In the genomic region with DNA sequence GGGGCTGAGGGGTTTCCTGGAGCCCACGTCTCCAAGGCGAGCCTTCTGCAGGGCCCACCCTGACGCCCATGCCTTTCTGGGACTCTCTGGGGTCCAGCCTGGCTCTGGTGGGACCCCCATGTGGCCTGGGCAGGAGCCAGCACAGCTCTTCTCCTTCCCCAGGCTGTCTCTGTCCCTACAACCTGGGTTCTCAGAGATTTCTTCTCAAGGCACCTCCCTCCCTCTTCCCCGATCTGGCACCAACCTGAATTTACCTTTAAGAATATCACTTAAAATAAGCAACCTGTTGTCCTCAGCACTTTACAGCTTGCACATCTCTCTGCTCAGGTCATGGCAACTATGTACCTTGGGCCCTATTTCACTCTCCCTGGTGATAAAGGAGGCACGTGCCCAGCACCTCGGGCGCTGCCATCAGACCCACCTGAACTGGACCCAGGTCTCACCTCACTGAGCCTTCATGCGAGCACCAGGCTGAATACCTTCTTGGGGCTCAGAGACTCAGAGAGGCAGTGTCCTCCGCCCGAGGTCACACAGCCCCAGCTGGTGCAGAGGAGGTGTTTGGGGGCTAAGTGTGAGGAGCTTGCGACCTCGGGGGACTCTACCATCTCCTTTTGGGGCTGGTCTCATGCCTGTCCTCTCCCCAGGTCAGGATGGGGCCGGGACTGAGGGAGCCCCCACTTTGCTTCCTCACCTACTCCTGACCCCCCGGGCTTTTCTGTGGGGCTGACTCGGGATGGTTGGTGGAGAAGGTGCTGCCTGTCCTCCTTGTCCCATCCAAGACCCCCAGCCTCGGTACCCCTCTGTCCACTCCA, we compare ENCODE assay signal across 16 cellular contexts.
DNase-seq lines count a peak whose midpoint lies in the region; ATAC-seq, FAIRE-seq and TF ChIP-seq lines count a peak whose summit lies in the region.
"Had no signal": no experiment of that assay in that cellular context is flagged by ENCODE, and none has a peak within 500 bp of the region (broad histone marks: within the 10 kb centered on the region; RNA-seq: fewer than 3 reads in every experiment).

No MANE protein-coding gene starts in this region.

- no peak for TF ChIP-seq POLR2A in esophagus muscularis mucosa (IDR thresholded peaks at IDR 0.05; ENCODE audit: low read depth)
- no peak for TF ChIP-seq POLR2A in stomach (IDR thresholded peaks at IDR 0.05)
- TF ChIP-seq POLR2A in GM12892 (IDR thresholded peaks at IDR 0.05; ENCODE audit: low read depth, low read length): no peak

- H3K4me1 ChIP-seq in esophagus muscularis mucosa (peaks cover 19 to 53% (median 32%) of the 10 kb centered on the region in 4 donors), mucosa of descending colon (ENCODE audit: low read depth) (peaks cover 6% of the 10 kb centered on the region), stomach (peaks cover 7 to 46% (median 44%) of the 10 kb centered on the region in 4 donors)

- TF ChIP-seq EP300 in esophagus muscularis mucosa (IDR thresholded peaks at IDR 0.05) (no peak), stomach (IDR thresholded peaks at IDR 0.05) (no peak)

- no peaks in the 10 kb centered on the region for H3K36me3 Mint-ChIP-seq in activated CD8-positive, alpha-beta memory T cell treated with anti-CD3 and anti-CD28 coated beads, Interleukin-2, amount 10 ng/mL, durations not matched to agents 7 days and 5 days
- H3K36me3 Mint-ChIP-seq: natural killer cell treated with Interleukin-12 subunit alpha and Interleukin-12 subunit beta and Interleukin-15 and Interleukin-18, amount 100 ng/mL, for 72 hours had no signal

- DNase-seq in SK-N-MC (ENCODE audit: low read depth, low spot score) (no peak), esophagus muscularis mucosa (ENCODE audit: extremely low spot score) (no peak), mucosa of descending colon (peak in 2 of 3 donors; percentile 14 to 29), stomach (no peak), HPDE6-E6E7 (ENCODE audit: extremely low spot score) (no peak), GM12892 (ENCODE audit: insufficient read length) (no peak)
- DNase-seq in stimulated activated naive CD8-positive, alpha-beta T cell treated with anti-CD3 and anti-CD28 coated beads, Interleukin-15, Interleukin-2, amounts not matched to agents 100 U/mL and 50 U/mL, for 24 hours: no peak
- DNase-seq in activated CD8-positive, alpha-beta memory T cell treated with anti-CD3 and anti-CD28 coated beads, Interleukin-2, amount 10 ng/mL, durations not matched to agents 7 days and 5 days: no peak
- DNase-seq: gastrocnemius medialis, NCI-H1105 treated with DMSO at 0.1 percent for 48 hours, NCI-H226, OCI-M1, small intestine, WERI-Rb-1 had no signal

- no peak overlapping the region for H3K4me3 ChIP-seq in SK-N-MC
- no peak overlapping the region for H3K4me3 ChIP-seq in esophagus muscularis mucosa
- no peak overlapping the region for H3K4me3 ChIP-seq in mucosa of descending colon
- H3K4me3 ChIP-seq in stomach: no peak overlapping the region
- H3K4me3 ChIP-seq: gastrocnemius medialis had no signal

- H3K27ac ChIP-seq in SK-N-MC: peak overlapping the region; percentile 89
- H3K27ac ChIP-seq in esophagus muscularis mucosa (replicated peaks in 1 of 4): peak overlapping the region; percentile 67 to 76 (median 71)
- H3K27ac ChIP-seq in stomach: peak overlapping the region in 3 of 5 donors; percentile 33 to 77 (median 66)

- no peak for FAIRE-seq in GM12892 (lab: Jason Lieb, UNC)
- FAIRE-seq: small intestine had no signal

- no peaks in the 10 kb centered on the region for H3K27me3 ChIP-seq in esophagus muscularis mucosa
- no peaks in the 10 kb centered on the region for H3K27me3 ChIP-seq in stomach
- H3K27me3 ChIP-seq: gastrocnemius medialis had no signal

- intact Hi-C loops in esophagus muscularis mucosa (cut with DNase I) (no loop called here), mucosa of descending colon (cut with DNase I, micrococcal nuclease) (no loop called here), stomach (cut with DNase I; ENCODE audit: low total_unique reads) (no loop called here)

- CTCF ChIA-PET in activated CD8-positive, alpha-beta memory T cell treated with anti-CD3 and anti-CD28 coated beads, Interleukin-2, amount 10 ng/mL, durations not matched to agents 7 days and 5 days (lab: Charles Lee): interaction anchor here (0.9 kb wide), 1 partner anchor 272 kb away, joined by 3 read pairs; no protein-coding TSS in a partner anchor

- peak overlapping the region; percentile 60 for H3K9ac ChIP-seq in SK-N-MC (ENCODE audit: insufficient read length)

- no peak overlapping the region for H3K27ac Mint-ChIP-seq in activated CD8-positive, alpha-beta memory T cell treated with anti-CD3 and anti-CD28 coated beads, Interleukin-2, amount 10 ng/mL, durations not matched to agents 7 days and 5 days
- H3K27ac Mint-ChIP-seq: natural killer cell treated with Interleukin-12 subunit alpha and Interleukin-12 subunit beta and Interleukin-15 and Interleukin-18, amount 100 ng/mL, for 72 hours had no signal

- H3K36me3 ChIP-seq in SK-N-MC (ENCODE audit: insufficient read depth, low read length) (no peaks in the 10 kb centered on the region), esophagus muscularis mucosa (no peaks in the 10 kb centered on the region), mucosa of descending colon (ENCODE audit: low read depth) (no peaks in the 10 kb centered on the region), stomach (no peaks in the 10 kb centered on the region)
- H3K36me3 ChIP-seq: gastrocnemius medialis, WERI-Rb-1 had no signal

- H3K4me3 Mint-ChIP-seq in activated CD8-positive, alpha-beta memory T cell treated with anti-CD3 and anti-CD28 coated beads, Interleukin-2, amount 10 ng/mL, durations not matched to agents 7 days and 5 days: no peak overlapping the region
- H3K4me3 Mint-ChIP-seq: natural killer cell treated with Interleukin-12 subunit alpha and Interleukin-12 subunit beta and Interleukin-15 and Interleukin-18, amount 100 ng/mL, for 72 hours had no signal

- TF ChIP-seq CTCF in esophagus muscularis mucosa (IDR thresholded peaks at IDR 0.05): no peak
- TF ChIP-seq CTCF in mucosa of descending colon (IDR thresholded peaks at IDR 0.05): no peak
- no peak for TF ChIP-seq CTCF in stomach (IDR thresholded peaks at IDR 0.05)

- H3K27me3 Mint-ChIP-seq in activated CD8-positive, alpha-beta memory T cell treated with anti-CD3 and anti-CD28 coated beads, Interleukin-2, amount 10 ng/mL, durations not matched to agents 7 days and 5 days: no peaks in the 10 kb centered on the region

- H3K4me1 Mint-ChIP-seq in activated CD8-positive, alpha-beta memory T cell treated with anti-CD3 and anti-CD28 coated beads, Interleukin-2, amount 10 ng/mL, durations not matched to agents 7 days and 5 days: no peaks in the 10 kb centered on the region

- no peak for ATAC-seq in mucosa of descending colon
- ATAC-seq in stimulated activated naive CD8-positive, alpha-beta T cell treated with anti-CD3 and anti-CD28 coated beads, Interleukin-15, Interleukin-2, amounts not matched to agents 100 U/mL and 50 U/mL, for 24 hours: no peak
- ATAC-seq in activated CD8-positive, alpha-beta memory T cell treated with anti-CD3 and anti-CD28 coated beads, Interleukin-2, amount 10 ng/mL, durations not matched to agents 7 days and 5 days: no peak
- ATAC-seq: gastrocnemius medialis; natural killer cell treated with Interleukin-12 subunit alpha and Interleukin-12 subunit beta and Interleukin-15 and Interleukin-18, amount 100 ng/mL, for 72 hours had no signal

- H3K9me3 Mint-ChIP-seq in activated CD8-positive, alpha-beta memory T cell treated with anti-CD3 and anti-CD28 coated beads, Interleukin-2, amount 10 ng/mL, durations not matched to agents 7 days and 5 days (ENCODE audit: low read depth): no peaks in the 10 kb centered on the region
- H3K9me3 Mint-ChIP-seq: H9; natural killer cell treated with Interleukin-12 subunit alpha and Interleukin-12 subunit beta and Interleukin-15 and Interleukin-18, amount 100 ng/mL, for 72 hours had no signal

- H3K9me3 ChIP-seq in SK-N-MC (ENCODE audit: low read depth, low read length) (no peaks in the 10 kb centered on the region), esophagus muscularis mucosa (no peaks in the 10 kb centered on the region), mucosa of descending colon (no peaks in the 10 kb centered on the region), stomach (no peaks in the 10 kb centered on the region)
- H3K9me3 ChIP-seq: gastrocnemius medialis had no signal

- WGBS in esophagus muscularis mucosa: 77% methylated on average over 12 of the region's 16 CpGs
- WGBS in stomach, 5 donors: 80 to 93% (median 84%) methylated on average over 14 to 16 of the region's 16 CpGs

Comparison
In these comparisons a context has a peak if more than half of its experiments do, and no peak if none do; other contexts are left out.
1. DNase-seq: peak in mucosa of descending colon (2 of 3); none in SK-N-MC (single experiment), esophagus muscularis mucosa (single experiment), stomach (single experiment), HPDE6-E6E7 (single experiment), stimulated activated naive CD8-positive, alpha-beta T cell treated with anti-CD3 and anti-CD28 coated beads, Interleukin-15, Interleukin-2, amounts not matched to agents 100 U/mL and 50 U/mL, for 24 hours (single experiment), GM12892 (single experiment) and activated CD8-positive, alpha-beta memory T cell treated with anti-CD3 and anti-CD28 coated beads, Interleukin-2, amount 10 ng/mL, durations not matched to agents 7 days and 5 days (single experiment).
2. Peak in every context shown above with its lines, with median percentiles within 50 percentile points of each other: H3K27ac ChIP-seq.